8 cellular contexts compared by ENCODE assay signal in the genomic region with DNA sequence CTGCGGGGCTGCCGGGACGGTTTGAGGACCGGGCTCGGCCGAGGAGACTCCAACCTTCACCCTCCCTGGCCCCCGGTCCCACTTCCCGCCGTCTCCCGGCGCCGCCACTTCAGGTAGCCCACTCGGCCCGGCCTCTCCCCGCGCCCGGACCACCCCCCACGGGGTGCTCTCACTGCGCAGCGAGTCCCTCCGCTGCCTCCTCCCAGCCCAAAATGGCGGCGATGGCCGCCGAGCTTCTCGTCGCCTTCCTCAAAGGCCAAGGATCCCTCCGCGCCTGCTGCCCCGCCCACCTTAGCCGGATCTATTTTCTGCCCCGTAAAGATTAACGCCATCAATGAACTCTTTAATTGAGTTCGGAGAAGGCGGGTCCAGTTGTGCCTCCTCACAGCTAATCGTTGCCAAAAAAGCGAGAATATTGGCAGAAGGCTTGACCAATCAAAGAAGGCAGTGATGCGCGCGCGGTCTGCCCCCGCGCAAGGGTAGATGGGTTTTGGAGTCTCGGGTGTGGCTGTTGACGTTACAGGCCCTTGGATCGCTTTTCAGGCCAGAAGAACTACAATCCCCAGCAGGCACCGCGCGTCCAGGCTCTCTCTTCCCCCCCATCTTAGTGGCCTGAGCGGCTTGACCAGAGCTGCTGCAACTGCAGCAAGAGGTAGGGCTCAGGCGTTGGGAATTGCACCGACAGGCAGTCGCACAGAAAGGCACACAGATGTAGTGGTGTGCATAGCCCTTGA. TPM values are rescaled to one million over a fixed set of nuclear protein-coding genes. Genes with fewer than 3 reads are reported as not detected.
DNase-seq lines count a peak whose midpoint lies in the region; ATAC-seq and TF ChIP-seq lines count a peak whose summit lies in the region.

Gene HEXIM2 (plus strand): TSS at position 588 of the 734 bp plus-strand sequence. CDS start 919 bp downstream, outside the sequence.

- 1% methylated on average over 44 to 53 of the region's 53 CpGs for WGBS in lung, 2 donors

- peak within 1 kb of the TSS; percentile 90 for H3K4me3 ChIP-seq in lung

- H3K36me3 ChIP-seq in lung (ENCODE audit: control insufficient read depth in 2 of 2, insufficient read depth in 2 of 2, low read length in 2 of 2), result no peaks in the 10 kb centered on the region

- H3K27me3 ChIP-seq in lung (ENCODE audit: control insufficient read depth, insufficient read depth), result no peaks in the 10 kb centered on the region

- peak; percentile 99 for DNase-seq in COLO668 (lab: John Stamatoyannopoulos, UW; ENCODE audit: unreplicated experiment)
- peak; percentile 96 for DNase-seq in GM20000 (ENCODE audit: low spot score)
- DNase-seq in HS-5 (ENCODE audit: low read depth), result peak; percentile 99
- DNase-seq in NK-92 (lab: John Stamatoyannopoulos, UW; ENCODE audit: unreplicated experiment), result peak; percentile 91
- peak; percentile 99 for DNase-seq in activated CD8-positive, alpha-beta memory T cell treated with anti-CD3 and anti-CD28 coated beads for 24 hours
- peak; percentile 98 for DNase-seq in effector CD8-positive, alpha-beta T cell (lab: John Stamatoyannopoulos, UW)
- peak; percentile 98 for DNase-seq in lung (ENCODE audit: low spot score)
- peak; percentile 94 to 99 (median 98) for DNase-seq in stimulated activated CD4-positive, alpha-beta T cell treated with anti-CD3 and anti-CD28 coated beads, TNF-alpha, amount 100 ng/mL, for 24 hours (ENCODE audit: low read depth in 3 of 3)

- no peaks in the 10 kb centered on the region for H3K9me3 ChIP-seq in lung (ENCODE audit: control insufficient read depth in 2 of 2, insufficient read depth in 1 of 2, low read length in 1 of 2)

- peaks cover 0 to 11% of the 10 kb centered on the region in 2 donors for H3K4me1 ChIP-seq in lung (ENCODE audit: control insufficient read depth in 2 of 2, insufficient read depth in 2 of 2, low read length in 2 of 2)

- ATAC-seq in lung (ENCODE audit: insufficient read depth, low FRiP score), result peak; percentile 95

- peak within 1 kb of the TSS; percentile 98 to 100 for H3K27ac ChIP-seq in lung (ENCODE audit: low read depth in 1 of 2, low read length in 1 of 2)

- TF ChIP-seq CTCF in GM20000 (IDR thresholded peaks at IDR 0.05; ENCODE audit: extremely low read depth, missing control alignments), result no peak
- TF ChIP-seq CTCF in lung (IDR thresholded peaks at IDR 0.05; ENCODE audit: control extremely low read depth, extremely low read depth), result no peak

RNA-seq across cellular contexts. Expression of gene HEXIM2, which starts in this region (rescaled TPM):
- total RNA-seq in lung, result 10 to 100 TPM in 1 of 2 donors, 1 to 10 TPM in 1; 7.6 to 10.6 TPM
- 1 to 10 TPM; 4.3 to 6.5 TPM for polyA plus RNA-seq in lung

Comparison
In these comparisons a context has a peak if more than half of its experiments do, and no peak if none do; other contexts are left out.
1. Peak in every context shown above with its lines: DNase-seq, ATAC-seq, H3K4me3 ChIP-seq and H3K27ac ChIP-seq.